ENCODE assay signal across 23 cellular contexts in genomic region chr2:121705958-121706357, GRCh38.
"Had no signal": no experiment of that assay in that cellular context is flagged by ENCODE, and none has a peak within 500 bp of the region (broad histone marks: within the 10 kb centered on the region; RNA-seq: fewer than 3 reads in every experiment).

No MANE protein-coding gene starts in this region.

- H3K4me3 Mint-ChIP-seq: naive thymus-derived CD8-positive, alpha-beta T cell; nephron; neural crest cell; stimulated activated naive CD8-positive, alpha-beta T cell treated with anti-CD3 and anti-CD28 coated beads, Interleukin-15, Interleukin-2, amounts not matched to agents 100 ng/mL and 50 ng/mL, for 24 hours had no signal

- FAIRE-seq: urothelium cell line had no signal

- H3K4me3 ChIP-seq: heart left ventricle, left ventricle myocardium inferior, lung, right atrium auricular region, skin epidermis, suprapubic skin, thoracic aorta, tibial artery, upper lobe of right lung had no signal

- H3K27ac Mint-ChIP-seq: progenitor cell of endocrine pancreas; stimulated activated naive CD8-positive, alpha-beta T cell treated with anti-CD3 and anti-CD28 coated beads, Interleukin-15, Interleukin-2, amounts not matched to agents 100 ng/mL and 50 ng/mL, for 24 hours had no signal

- H3K36me3 ChIP-seq: heart left ventricle, left ventricle myocardium inferior, right atrium auricular region, suprapubic skin, thoracic aorta, tibial artery, upper lobe of right lung had no signal

- H3K27ac ChIP-seq: heart left ventricle, left ventricle myocardium inferior, right atrium auricular region, skin epidermis, suprapubic skin, thoracic aorta, tibial artery, upper lobe of right lung had no signal

- H3K27me3 ChIP-seq: heart left ventricle, right atrium auricular region, suprapubic skin, tibial artery, upper lobe of right lung had no signal

- H3K4me1 ChIP-seq: right atrium auricular region, suprapubic skin, upper lobe of right lung had no signal

- H3K27me3 Mint-ChIP-seq: naive thymus-derived CD8-positive, alpha-beta T cell; progenitor cell of endocrine pancreas; stimulated activated naive CD8-positive, alpha-beta T cell treated with anti-CD3 and anti-CD28 coated beads, Interleukin-15, Interleukin-2, amounts not matched to agents 100 ng/mL and 50 ng/mL, for 24 hours had no signal

- H3K9me3 Mint-ChIP-seq: naive thymus-derived CD8-positive, alpha-beta T cell; nephron; neural crest cell; stimulated activated naive CD8-positive, alpha-beta T cell treated with anti-CD3 and anti-CD28 coated beads, Interleukin-15, Interleukin-2, amounts not matched to agents 100 ng/mL and 50 ng/mL, for 24 hours had no signal

- ATAC-seq: heart left ventricle; naive thymus-derived CD8-positive, alpha-beta T cell; sciatic nerve; upper lobe of right lung had no signal

- DNase-seq: heart left ventricle; islet precursor cell; left ventricle myocardium inferior; naive thymus-derived CD8-positive, alpha-beta T cell; nucleus accumbens; stimulated activated CD4-positive, alpha-beta T cell treated with anti-CD3 and anti-CD28 coated beads, Interleukin-12 subunit alpha, Interleukin-12 subunit beta, amount 100 ng/mL, for 4 hours; stimulated activated CD4-positive, alpha-beta T cell treated with anti-CD3 and anti-CD28 coated beads, Interleukin-15, amount 100 ng/mL, for 24 hours; stimulated activated CD4-positive, alpha-beta T cell treated with anti-CD3 and anti-CD28 coated beads, Interleukin-2, amount 100 ng/mL, for 24 hours; stimulated activated CD4-positive, alpha-beta T cell treated with anti-CD3 and anti-CD28 coated beads, Interleukin-4, amount 100 ng/mL, for 1 hour; stimulated activated naive CD4-positive, alpha-beta T cell; upper lobe of right lung had no signal

- H3K36me3 Mint-ChIP-seq: naive thymus-derived CD8-positive, alpha-beta T cell had no signal

- H3K9me3 ChIP-seq: heart left ventricle, left ventricle myocardium inferior, right atrium auricular region, suprapubic skin, thoracic aorta, tibial artery, upper lobe of right lung had no signal
